Comparison of ENCODE assay signal across 28 cellular contexts in genomic region chr20:11355338-11355737, GRCh38.
"Had no signal": no experiment of that assay in that cellular context is flagged by ENCODE, and none has a peak within 500 bp of the region (broad histone marks: within the 10 kb centered on the region; RNA-seq: fewer than 3 reads in every experiment).

No MANE protein-coding gene starts in this region.

- H3K4me3 Mint-ChIP-seq: dendritic cell treated with granulocyte-macrophage colony-stimulating factor and Interleukin-4, amounts not matched to agents 40 ng/mL and 50 ng/mL, for 4 days; memory B cell; naive thymus-derived CD4-positive, alpha-beta T cell; nephron progenitor cell; stimulated activated memory B cell treated with anti-CD40 and anti-IgM and Interleukin-4, amounts not matched to agents 10 μg/mL and 1 μg/mL and 100 μg/mL, for 72 hours; type B pancreatic cell had no signal

- H2AFZ ChIP-seq: hepatocyte, parathyroid adenoma had no signal

- H3K36me3 Mint-ChIP-seq: memory B cell; naive thymus-derived CD4-positive, alpha-beta T cell; stimulated activated memory B cell treated with anti-CD40 and anti-IgM and Interleukin-4, amounts not matched to agents 10 μg/mL and 1 μg/mL and 100 μg/mL, for 72 hours; type B pancreatic cell had no signal

- H3K4me1 Mint-ChIP-seq: memory B cell; naive thymus-derived CD4-positive, alpha-beta T cell; stimulated activated memory B cell treated with anti-CD40 and anti-IgM and Interleukin-4, amounts not matched to agents 10 μg/mL and 1 μg/mL and 100 μg/mL, for 72 hours had no signal

- H3K36me3 ChIP-seq: colonic mucosa, esophagus muscularis mucosa, gastroesophageal sphincter, heart left ventricle, neutrophil, right atrium auricular region, sigmoid colon, spleen, tibial artery had no signal

- H3K27me3 Mint-ChIP-seq: dendritic cell treated with granulocyte-macrophage colony-stimulating factor and Interleukin-4, amounts not matched to agents 40 ng/mL and 50 ng/mL, for 4 days; memory B cell; naive thymus-derived CD4-positive, alpha-beta T cell; progenitor cell of endocrine pancreas; stimulated activated memory B cell treated with anti-CD40 and anti-IgM and Interleukin-4, amounts not matched to agents 10 μg/mL and 1 μg/mL and 100 μg/mL, for 72 hours had no signal

- H3K9ac ChIP-seq: parathyroid adenoma had no signal

- H3K27ac ChIP-seq: colonic mucosa, esophagus muscularis mucosa, foreskin keratinocyte, gastroesophageal sphincter, heart left ventricle, hepatocyte, neutrophil, parathyroid adenoma, right atrium auricular region, sigmoid colon, skin epidermis, spleen, testis, tibial artery had no signal

- H3K27me3 ChIP-seq: colonic mucosa, esophagus muscularis mucosa, foreskin keratinocyte, gastroesophageal sphincter, heart left ventricle, hepatocyte, neutrophil, right atrium auricular region, sigmoid colon, spleen, testis, tibial artery had no signal

- H3K4me3 ChIP-seq: colonic mucosa, esophagus muscularis mucosa, gastroesophageal sphincter, heart left ventricle, hepatocyte, lung, mucosa of descending colon, right atrium auricular region, sigmoid colon, skin epidermis, spleen, testis, tibial artery had no signal

- H3K9me3 Mint-ChIP-seq: dendritic cell treated with granulocyte-macrophage colony-stimulating factor and Interleukin-4, amounts not matched to agents 40 ng/mL and 50 ng/mL, for 4 days; type B pancreatic cell had no signal

- H3K4me1 ChIP-seq: colonic mucosa, esophagus muscularis mucosa, gastroesophageal sphincter, heart left ventricle, parathyroid adenoma, right atrium auricular region, sigmoid colon, spleen, testis, tibial artery had no signal

- DNase-seq: colonic mucosa; effector CD8-positive, alpha-beta T cell; foreskin keratinocyte; heart left ventricle; kidney; mucosa of descending colon; naive thymus-derived CD4-positive, alpha-beta T cell; nephron progenitor cell; sigmoid colon; spleen; stimulated activated CD4-positive, alpha-beta T cell treated with anti-CD3 and anti-CD28 coated beads, Interleukin-4, amount 100 ng/mL, for 4 hours; stimulated activated naive CD8-positive, alpha-beta T cell treated with anti-CD3 and anti-CD28 coated beads, Interleukin-15, Interleukin-2, amounts not matched to agents 100 U/mL and 50 U/mL, for 24 hours; substantia nigra; testis; tibial artery had no signal

- H3K9me3 ChIP-seq: colonic mucosa, esophagus muscularis mucosa, gastroesophageal sphincter, mucosa of descending colon, neutrophil, right atrium auricular region, sigmoid colon, testis, tibial artery had no signal

- H3K27ac Mint-ChIP-seq: dendritic cell treated with granulocyte-macrophage colony-stimulating factor and Interleukin-4, amounts not matched to agents 40 ng/mL and 50 ng/mL, for 4 days; memory B cell; naive thymus-derived CD4-positive, alpha-beta T cell; nephron progenitor cell; progenitor cell of endocrine pancreas; stimulated activated memory B cell treated with anti-CD40 and anti-IgM and Interleukin-4, amounts not matched to agents 10 μg/mL and 1 μg/mL and 100 μg/mL, for 72 hours; type B pancreatic cell had no signal

- H3K4me2 ChIP-seq: hepatocyte had no signal
